1 cellular context compared by ENCODE assay signal in the genomic region with DNA sequence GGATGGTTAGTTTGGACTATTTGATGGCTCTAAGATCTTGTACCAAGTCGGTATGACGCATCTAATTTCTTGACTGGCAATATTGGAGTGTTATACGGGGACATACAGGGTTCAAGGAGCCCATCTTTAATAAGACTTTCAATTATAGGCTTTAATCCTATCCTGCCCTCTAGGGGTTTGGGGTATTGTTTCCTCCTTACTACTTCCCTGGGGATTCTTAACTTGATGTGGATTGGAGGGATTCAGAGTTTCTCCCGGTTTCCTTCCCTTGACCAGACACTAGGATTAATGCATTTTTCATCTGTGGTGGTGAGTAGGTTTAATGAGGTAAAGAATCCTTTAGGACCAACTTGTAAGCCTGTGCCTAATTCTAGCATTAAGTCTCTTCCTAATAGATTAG.
TF ChIP-seq lines count a peak whose summit lies in the region.

No MANE protein-coding gene starts in this region.

TF ChIP-seq in H1, 55 proteins besides CTCF, POLR2A, EP300 and RAD21:
- no peak for TF ChIP-seq TEAD4 (IDR thresholded peaks at IDR 0.05; ENCODE audit: low read depth, low read length)
- TF ChIP-seq POLR2AphosphoS5 (IDR thresholded peaks at IDR 0.05; ENCODE audit: low read depth, low read length): no peak
- no peak for TF ChIP-seq SUZ12 (IDR thresholded peaks at IDR 0.05; ENCODE audit: low read length)
- TF ChIP-seq, protein P1, sequence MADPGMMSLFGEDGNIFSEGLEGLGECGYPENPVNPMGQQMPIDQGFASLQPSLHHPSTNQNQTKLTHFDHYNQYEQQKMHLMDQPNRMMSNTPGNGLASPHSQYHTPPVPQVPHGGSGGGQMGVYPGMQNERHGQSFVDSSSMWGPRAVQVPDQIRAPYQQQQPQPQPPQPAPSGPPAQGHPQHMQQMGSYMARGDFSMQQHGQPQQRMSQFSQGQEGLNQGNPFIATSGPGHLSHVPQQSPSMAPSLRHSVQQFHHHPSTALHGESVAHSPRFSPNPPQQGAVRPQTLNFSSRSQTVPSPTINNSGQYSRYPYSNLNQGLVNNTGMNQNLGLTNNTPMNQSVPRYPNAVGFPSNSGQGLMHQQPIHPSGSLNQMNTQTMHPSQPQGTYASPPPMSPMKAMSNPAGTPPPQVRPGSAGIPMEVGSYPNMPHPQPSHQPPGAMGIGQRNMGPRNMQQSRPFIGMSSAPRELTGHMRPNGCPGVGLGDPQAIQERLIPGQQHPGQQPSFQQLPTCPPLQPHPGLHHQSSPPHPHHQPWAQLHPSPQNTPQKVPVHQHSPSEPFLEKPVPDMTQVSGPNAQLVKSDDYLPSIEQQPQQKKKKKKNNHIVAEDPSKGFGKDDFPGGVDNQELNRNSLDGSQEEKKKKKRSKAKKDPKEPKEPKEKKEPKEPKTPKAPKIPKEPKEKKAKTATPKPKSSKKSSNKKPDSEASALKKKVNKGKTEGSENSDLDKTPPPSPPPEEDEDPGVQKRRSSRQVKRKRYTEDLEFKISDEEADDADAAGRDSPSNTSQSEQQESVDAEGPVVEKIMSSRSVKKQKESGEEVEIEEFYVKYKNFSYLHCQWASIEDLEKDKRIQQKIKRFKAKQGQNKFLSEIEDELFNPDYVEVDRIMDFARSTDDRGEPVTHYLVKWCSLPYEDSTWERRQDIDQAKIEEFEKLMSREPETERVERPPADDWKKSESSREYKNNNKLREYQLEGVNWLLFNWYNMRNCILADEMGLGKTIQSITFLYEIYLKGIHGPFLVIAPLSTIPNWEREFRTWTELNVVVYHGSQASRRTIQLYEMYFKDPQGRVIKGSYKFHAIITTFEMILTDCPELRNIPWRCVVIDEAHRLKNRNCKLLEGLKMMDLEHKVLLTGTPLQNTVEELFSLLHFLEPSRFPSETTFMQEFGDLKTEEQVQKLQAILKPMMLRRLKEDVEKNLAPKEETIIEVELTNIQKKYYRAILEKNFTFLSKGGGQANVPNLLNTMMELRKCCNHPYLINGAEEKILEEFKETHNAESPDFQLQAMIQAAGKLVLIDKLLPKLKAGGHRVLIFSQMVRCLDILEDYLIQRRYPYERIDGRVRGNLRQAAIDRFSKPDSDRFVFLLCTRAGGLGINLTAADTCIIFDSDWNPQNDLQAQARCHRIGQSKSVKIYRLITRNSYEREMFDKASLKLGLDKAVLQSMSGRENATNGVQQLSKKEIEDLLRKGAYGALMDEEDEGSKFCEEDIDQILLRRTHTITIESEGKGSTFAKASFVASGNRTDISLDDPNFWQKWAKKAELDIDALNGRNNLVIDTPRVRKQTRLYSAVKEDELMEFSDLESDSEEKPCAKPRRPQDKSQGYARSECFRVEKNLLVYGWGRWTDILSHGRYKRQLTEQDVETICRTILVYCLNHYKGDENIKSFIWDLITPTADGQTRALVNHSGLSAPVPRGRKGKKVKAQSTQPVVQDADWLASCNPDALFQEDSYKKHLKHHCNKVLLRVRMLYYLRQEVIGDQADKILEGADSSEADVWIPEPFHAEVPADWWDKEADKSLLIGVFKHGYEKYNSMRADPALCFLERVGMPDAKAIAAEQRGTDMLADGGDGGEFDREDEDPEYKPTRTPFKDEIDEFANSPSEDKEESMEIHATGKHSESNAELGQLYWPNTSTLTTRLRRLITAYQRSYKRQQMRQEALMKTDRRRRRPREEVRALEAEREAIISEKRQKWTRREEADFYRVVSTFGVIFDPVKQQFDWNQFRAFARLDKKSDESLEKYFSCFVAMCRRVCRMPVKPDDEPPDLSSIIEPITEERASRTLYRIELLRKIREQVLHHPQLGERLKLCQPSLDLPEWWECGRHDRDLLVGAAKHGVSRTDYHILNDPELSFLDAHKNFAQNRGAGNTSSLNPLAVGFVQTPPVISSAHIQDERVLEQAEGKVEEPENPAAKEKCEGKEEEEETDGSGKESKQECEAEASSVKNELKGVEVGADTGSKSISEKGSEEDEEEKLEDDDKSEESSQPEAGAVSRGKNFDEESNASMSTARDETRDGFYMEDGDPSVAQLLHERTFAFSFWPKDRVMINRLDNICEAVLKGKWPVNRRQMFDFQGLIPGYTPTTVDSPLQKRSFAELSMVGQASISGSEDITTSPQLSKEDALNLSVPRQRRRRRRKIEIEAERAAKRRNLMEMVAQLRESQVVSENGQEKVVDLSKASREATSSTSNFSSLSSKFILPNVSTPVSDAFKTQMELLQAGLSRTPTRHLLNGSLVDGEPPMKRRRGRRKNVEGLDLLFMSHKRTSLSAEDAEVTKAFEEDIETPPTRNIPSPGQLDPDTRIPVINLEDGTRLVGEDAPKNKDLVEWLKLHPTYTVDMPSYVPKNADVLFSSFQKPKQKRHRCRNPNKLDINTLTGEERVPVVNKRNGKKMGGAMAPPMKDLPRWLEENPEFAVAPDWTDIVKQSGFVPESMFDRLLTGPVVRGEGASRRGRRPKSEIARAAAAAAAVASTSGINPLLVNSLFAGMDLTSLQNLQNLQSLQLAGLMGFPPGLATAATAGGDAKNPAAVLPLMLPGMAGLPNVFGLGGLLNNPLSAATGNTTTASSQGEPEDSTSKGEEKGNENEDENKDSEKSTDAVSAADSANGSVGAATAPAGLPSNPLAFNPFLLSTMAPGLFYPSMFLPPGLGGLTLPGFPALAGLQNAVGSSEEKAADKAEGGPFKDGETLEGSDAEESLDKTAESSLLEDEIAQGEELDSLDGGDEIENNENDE (IDR thresholded peaks at IDR 0.05; ENCODE audit: insufficient replicate concordance, low read length): no peak
- no peak for TF ChIP-seq RFX5 (IDR thresholded peaks at IDR 0.05; ENCODE audit: borderline replicate concordance, low read depth, low read length)
- TF ChIP-seq SIN3A (conservative IDR thresholded peaks at IDR 0.05 in 1 of 2, IDR thresholded peaks at IDR 0.05 in 1 of 2; ENCODE audit: low read depth in 1 of 2, low read length in 2 of 2): no peak
- no peak for TF ChIP-seq SAP30 (IDR thresholded peaks at IDR 0.05; ENCODE audit: insufficient read depth, insufficient replicate concordance, low read length)
- no peak for TF ChIP-seq CBX5 (IDR thresholded peaks at IDR 0.05; ENCODE audit: low read depth, low read length)
